ENCODE assay signal across 2 cellular contexts in genomic region chr2:232551776-232552175, GRCh38.
TF ChIP-seq lines count a peak whose summit lies in the region.

No MANE protein-coding gene starts in this region.

TF ChIP-seq in SK-N-SH, 30 proteins besides CTCF, POLR2A, EP300 and RAD21 (continued from another document):
- TF ChIP-seq, protein P1, sequence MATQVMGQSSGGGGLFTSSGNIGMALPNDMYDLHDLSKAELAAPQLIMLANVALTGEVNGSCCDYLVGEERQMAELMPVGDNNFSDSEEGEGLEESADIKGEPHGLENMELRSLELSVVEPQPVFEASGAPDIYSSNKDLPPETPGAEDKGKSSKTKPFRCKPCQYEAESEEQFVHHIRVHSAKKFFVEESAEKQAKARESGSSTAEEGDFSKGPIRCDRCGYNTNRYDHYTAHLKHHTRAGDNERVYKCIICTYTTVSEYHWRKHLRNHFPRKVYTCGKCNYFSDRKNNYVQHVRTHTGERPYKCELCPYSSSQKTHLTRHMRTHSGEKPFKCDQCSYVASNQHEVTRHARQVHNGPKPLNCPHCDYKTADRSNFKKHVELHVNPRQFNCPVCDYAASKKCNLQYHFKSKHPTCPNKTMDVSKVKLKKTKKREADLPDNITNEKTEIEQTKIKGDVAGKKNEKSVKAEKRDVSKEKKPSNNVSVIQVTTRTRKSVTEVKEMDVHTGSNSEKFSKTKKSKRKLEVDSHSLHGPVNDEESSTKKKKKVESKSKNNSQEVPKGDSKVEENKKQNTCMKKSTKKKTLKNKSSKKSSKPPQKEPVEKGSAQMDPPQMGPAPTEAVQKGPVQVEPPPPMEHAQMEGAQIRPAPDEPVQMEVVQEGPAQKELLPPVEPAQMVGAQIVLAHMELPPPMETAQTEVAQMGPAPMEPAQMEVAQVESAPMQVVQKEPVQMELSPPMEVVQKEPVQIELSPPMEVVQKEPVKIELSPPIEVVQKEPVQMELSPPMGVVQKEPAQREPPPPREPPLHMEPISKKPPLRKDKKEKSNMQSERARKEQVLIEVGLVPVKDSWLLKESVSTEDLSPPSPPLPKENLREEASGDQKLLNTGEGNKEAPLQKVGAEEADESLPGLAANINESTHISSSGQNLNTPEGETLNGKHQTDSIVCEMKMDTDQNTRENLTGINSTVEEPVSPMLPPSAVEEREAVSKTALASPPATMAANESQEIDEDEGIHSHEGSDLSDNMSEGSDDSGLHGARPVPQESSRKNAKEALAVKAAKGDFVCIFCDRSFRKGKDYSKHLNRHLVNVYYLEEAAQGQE (IDR thresholded peaks at IDR 0.05; ENCODE audit: low read depth, low read length): no peak

TF ChIP-seq in SK-N-SH treated with all-trans-retinoic acid at 6 μM for 48 hours, 23 proteins besides CTCF, POLR2A, EP300 and RAD21 (continued from another document):
- TF ChIP-seq, protein P2, sequence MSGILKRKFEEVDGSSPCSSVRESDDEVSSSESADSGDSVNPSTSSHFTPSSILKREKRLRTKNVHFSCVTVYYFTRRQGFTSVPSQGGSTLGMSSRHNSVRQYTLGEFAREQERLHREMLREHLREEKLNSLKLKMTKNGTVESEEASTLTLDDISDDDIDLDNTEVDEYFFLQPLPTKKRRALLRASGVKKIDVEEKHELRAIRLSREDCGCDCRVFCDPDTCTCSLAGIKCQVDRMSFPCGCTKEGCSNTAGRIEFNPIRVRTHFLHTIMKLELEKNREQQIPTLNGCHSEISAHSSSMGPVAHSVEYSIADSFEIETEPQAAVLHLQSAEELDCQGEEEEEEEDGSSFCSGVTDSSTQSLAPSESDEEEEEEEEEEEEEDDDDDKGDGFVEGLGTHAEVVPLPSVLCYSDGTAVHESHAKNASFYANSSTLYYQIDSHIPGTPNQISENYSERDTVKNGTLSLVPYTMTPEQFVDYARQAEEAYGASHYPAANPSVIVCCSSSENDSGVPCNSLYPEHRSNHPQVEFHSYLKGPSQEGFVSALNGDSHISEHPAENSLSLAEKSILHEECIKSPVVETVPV (CRISPR knock-in tag; IDR thresholded peaks at IDR 0.05): no peak
- TF ChIP-seq PPARA (CRISPR knock-in tag; IDR thresholded peaks at IDR 0.05; ENCODE audit: borderline replicate concordance): no peak
- TF ChIP-seq ZFP3 (CRISPR knock-in tag; IDR thresholded peaks at IDR 0.05): no peak
- no peak for TF ChIP-seq RARB (CRISPR knock-in tag; IDR thresholded peaks at IDR 0.05)
- TF ChIP-seq ZNF565 (CRISPR knock-in tag; conservative IDR thresholded peaks at IDR 0.05; ENCODE audit: low read depth): no peak
- no peak for TF ChIP-seq CSDC2 (CRISPR knock-in tag; IDR thresholded peaks at IDR 0.05)
- TF ChIP-seq OSR1 (CRISPR knock-in tag; IDR thresholded peaks at IDR 0.05): no peak
